1 cellular context compared by ENCODE assay signal in genomic region chr10:83965473-83965872, GRCh38.
TF ChIP-seq lines count a peak whose summit lies in the region.

No MANE protein-coding gene starts in this region.

TF ChIP-seq in WTC11, 78 proteins besides CTCF, POLR2A, EP300 and RAD21 (continued from another document):
- TF ChIP-seq ZNF396 (CRISPR knock-in tag; IDR thresholded peaks at IDR 0.05; ENCODE audit: borderline replicate concordance) (no peak), KAT7 (CRISPR knock-in tag; IDR thresholded peaks at IDR 0.05; ENCODE audit: borderline replicate concordance) (no peak), NFE2L1 (CRISPR knock-in tag; IDR thresholded peaks at IDR 0.05) (no peak), ZNF671 (CRISPR knock-in tag; IDR thresholded peaks at IDR 0.05) (no peak), ZNF281 (CRISPR knock-in tag; IDR thresholded peaks at IDR 0.05) (no peak), NR1H2 (CRISPR knock-in tag; IDR thresholded peaks at IDR 0.05) (no peak)
